In the genomic region with DNA sequence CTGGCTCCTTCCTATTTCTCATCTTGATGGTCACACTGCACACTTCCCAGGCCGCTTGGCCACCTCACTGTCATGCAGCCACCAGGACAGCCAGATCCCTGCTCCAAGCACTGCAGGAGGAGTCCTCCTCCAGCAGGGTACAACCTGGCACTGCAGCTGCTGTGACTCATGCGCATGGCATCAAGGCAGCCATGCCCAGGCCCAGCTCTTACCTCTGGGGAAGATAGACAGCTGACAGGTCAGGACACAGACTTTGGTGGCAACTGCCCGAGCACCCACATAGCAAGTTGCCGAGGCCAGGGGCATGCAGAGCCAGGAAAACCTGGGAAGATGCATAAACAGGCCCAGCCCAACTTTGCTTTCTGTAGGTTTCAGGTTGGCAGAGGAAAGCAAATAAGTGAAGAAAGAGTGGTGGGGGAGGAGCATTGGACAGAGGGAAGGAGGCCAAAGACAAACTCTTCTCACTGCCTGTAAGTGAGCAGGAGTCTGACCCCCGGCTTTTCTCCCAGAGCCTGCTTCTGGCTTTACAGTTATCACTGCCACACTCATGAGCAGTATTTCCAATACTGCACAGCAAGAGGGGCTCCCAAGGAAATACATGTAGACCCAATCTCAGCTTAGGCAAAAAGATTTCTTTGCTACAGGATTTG, we compare ENCODE assay signal across 11 cellular contexts. TPM values are rescaled to one million over a fixed set of nuclear protein-coding genes. Genes with fewer than 3 reads are reported as not detected.
DNase-seq lines count a peak whose midpoint lies in the region; ATAC-seq and TF ChIP-seq lines count a peak whose summit lies in the region.
"Had no signal": no experiment of that assay in that cellular context is flagged by ENCODE, and none has a peak within 500 bp of the region (broad histone marks: within the 10 kb centered on the region; RNA-seq: fewer than 3 reads in every experiment).

No MANE protein-coding gene starts in this region.

- TF ChIP-seq EP300 in sigmoid colon (IDR thresholded peaks at IDR 0.05), result no peak

- TF ChIP-seq POLR2A in heart left ventricle (IDR thresholded peaks at IDR 0.05) (no peak), sigmoid colon (IDR thresholded peaks at IDR 0.05) (no peak)

- H3K27ac ChIP-seq in heart left ventricle, result peak overlapping the region in 3 of 12 donors; percentile 8 to 68 (median 30)
- peak overlapping the region; percentile 2 to 54 (median 30) for H3K27ac ChIP-seq in sigmoid colon

- no TSS peak for BruUV-seq in Calu3 (replicated peaks; lab: Mats Ljungman, UMichigan)

- peak; percentile 55 to 88 (median 80) for ATAC-seq in heart left ventricle

- CTCF ChIA-PET in Calu3 (lab: Charles Lee), result interaction anchor here (0.6 to 2.3 kb wide), 4 partner anchors 32 to 249 kb away, joined by 3 to 11 read pairs (median 3); partner anchors contain the start of gene SLC22A2

- H3K27ac Mint-ChIP-seq in Calu3 (ENCODE audit: unreplicated experiment), result no peak overlapping the region

- H3K27me3 Mint-ChIP-seq in Calu3 (ENCODE audit: unreplicated experiment), result no peaks in the 10 kb centered on the region

- H3K27me3 ChIP-seq in heart left ventricle, result no peaks in the 10 kb centered on the region
- no peaks in the 10 kb centered on the region for H3K27me3 ChIP-seq in sigmoid colon

- peak; percentile 77 for DNase-seq in Calu3
- DNase-seq in SW480 (ENCODE audit: low spot score), result peak; percentile 26
- peak in 2 of 5 donors; percentile 38 to 46 for DNase-seq in heart left ventricle
- DNase-seq in sigmoid colon, result peak; percentile 82
- no peak for DNase-seq in SIG-M5 (lab: John Stamatoyannopoulos, UW)
- no peak for DNase-seq in cerebellar cortex (ENCODE audit: low spot score)
- DNase-seq in OCI-M1 (lab: John Stamatoyannopoulos, UW), result no peak
- DNase-seq in GF-D8 (lab: John Stamatoyannopoulos, UW), result no peak
- DNase-seq: C1 segment of cervical spinal cord, RPMI8226 had no signal

- TF ChIP-seq CTCF in Calu3 (IDR thresholded peaks at IDR 0.05; ENCODE audit: unreplicated experiment) (peak; percentile 52), heart left ventricle (IDR thresholded peaks at IDR 0.05) (peak in 2 of 12 donors; percentile 13 to 18), sigmoid colon (IDR thresholded peaks at IDR 0.05) (no peak)

- peaks cover 55% of the 10 kb centered on the region for H3K4me1 Mint-ChIP-seq in Calu3 (ENCODE audit: low read depth, unreplicated experiment)

- peaks cover 6% of the 10 kb centered on the region for H3K36me3 Mint-ChIP-seq in Calu3 (ENCODE audit: insufficient read depth, unreplicated experiment)

- H3K4me3 Mint-ChIP-seq in Calu3 (ENCODE audit: low read depth, unreplicated experiment), result peak overlapping the region; percentile 2

- peaks cover 0 to 8% (median 0%) of the 10 kb centered on the region in 12 donors for H3K4me1 ChIP-seq in heart left ventricle
- H3K4me1 ChIP-seq in sigmoid colon, result peaks cover 0 to 32% (median 19%) of the 10 kb centered on the region in 4 donors

- intact Hi-C loops in Calu3 (cut with micrococcal nuclease; ENCODE audit: unreplicated experiment) (no loop called here), heart left ventricle (cut with DNase I) (no loop called here), sigmoid colon (cut with DNase I) (loop anchor here (5.0 kb wide), 2 partner anchors 40 to 245 kb away; partner anchors contain the start of gene SLC22A3)

- peaks cover 5% of the 10 kb centered on the region for H3K9me3 Mint-ChIP-seq in Calu3 (ENCODE audit: low read depth, unreplicated experiment)

- H3K36me3 ChIP-seq in heart left ventricle (no peaks in the 10 kb centered on the region), sigmoid colon (no peaks in the 10 kb centered on the region)

- H3K4me3 ChIP-seq in heart left ventricle, result no peak overlapping the region
- no peak overlapping the region for H3K4me3 ChIP-seq in sigmoid colon

- 48 to 76% (median 63%) methylated on average over 5 of the region's 5 CpGs for WGBS in heart left ventricle, 4 donors
- 67 to 85% methylated on average over 5 of the region's 5 CpGs for WGBS in sigmoid colon, 2 donors

- peaks cover 0 to 14% (median 8%) of the 10 kb centered on the region in 12 donors for H3K9me3 ChIP-seq in heart left ventricle
- H3K9me3 ChIP-seq in sigmoid colon, result peaks cover 0 to 8% (median 2%) of the 10 kb centered on the region in 4 donors

RNA-seq across cellular contexts. Expression of gene SLC22A3, which starts 38.8 kb away (rescaled TPM):
- total RNA-seq in Calu3 (2022) (3.3 and 8.1 TPM in 2 replicates), heart left ventricle (1 to 10 TPM in 4 of 9 donors, under 1 TPM in 5; 0.45 to 3.0 (median 0.75) TPM), sigmoid colon (10 to 100 TPM; 13.6 to 26.3 (median 19.3) TPM)
- polyA plus RNA-seq in heart left ventricle (under 1 TPM; 0.61 to 0.80 TPM), sigmoid colon (1 to 10 TPM in 1 of 3 donors, under 1 TPM in 2; 0.23 to 3.3 (median 0.60) TPM)
- polyA plus RNA-seq: neural cell had no signal

Comparison
In these comparisons a context has a peak if more than half of its experiments do, and no peak if none do; other contexts are left out.
1. DNase-seq: peak in Calu3 (single experiment), SW480 (single experiment) and sigmoid colon (single experiment); none in SIG-M5 (single experiment), cerebellar cortex (single experiment), OCI-M1 (single experiment) and GF-D8 (single experiment).